ENCODE assay signal across 7 cellular contexts in genomic region chr3:135864060-135864459, GRCh38.
"Had no signal": no experiment of that assay in that cellular context is flagged by ENCODE, and none has a peak within 500 bp of the region (broad histone marks: within the 10 kb centered on the region; RNA-seq: fewer than 3 reads in every experiment).

No MANE protein-coding gene starts in this region.

- H3K9me3 ChIP-seq: HAP-1 had no signal

- H3K36me3 ChIP-seq: HAP-1 had no signal

- H3K4me2 ChIP-seq: GM23338 had no signal

- H3K4me1 ChIP-seq: HAP-1 had no signal

- H3K4me3 ChIP-seq: GM23338, HAP-1 had no signal

- H3K27ac ChIP-seq: HL-60 had no signal

- H2AFZ ChIP-seq: GM23338 had no signal

- ATAC-seq: GM23338, HCT116 had no signal

- DNase-seq: H7, HFFc6, KG1 had no signal
